ENCODE assay signal across 25 cellular contexts in the genomic region with DNA sequence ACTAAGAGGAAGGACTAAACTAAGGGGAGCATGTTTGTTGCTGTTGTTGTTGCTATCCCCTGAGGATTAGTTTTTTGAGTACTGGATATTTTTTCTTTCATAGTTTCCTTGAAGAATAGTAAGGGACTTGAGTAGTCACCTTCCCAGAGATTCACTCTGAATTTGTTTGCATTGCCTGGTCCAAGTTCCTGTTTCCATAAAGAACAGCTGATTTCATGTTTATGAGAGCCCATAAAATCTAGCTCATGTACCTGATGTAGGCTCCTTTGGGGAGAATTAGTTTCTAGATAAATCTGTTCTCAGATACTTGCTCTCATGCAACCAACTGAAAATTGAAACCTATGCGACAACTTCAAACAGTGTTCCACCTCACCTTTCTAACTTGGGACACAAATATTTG.
"Had no signal": no experiment of that assay in that cellular context is flagged by ENCODE, and none has a peak within 500 bp of the region (broad histone marks: within the 10 kb centered on the region; RNA-seq: fewer than 3 reads in every experiment).

No MANE protein-coding gene starts in this region.

- H3K27ac ChIP-seq: left ventricle myocardium inferior, ovary, prostate gland, sigmoid colon, spleen, suprapubic skin, thoracic aorta, tibial artery, upper lobe of right lung had no signal

- DNase-seq: hippocampal formation; immature natural killer cell; kidney; left ventricle myocardium inferior; mesendoderm; naive thymus-derived CD4-positive, alpha-beta T cell; ovary; retina; right cardiac atrium; sigmoid colon; small intestine; spleen; stimulated activated CD4-positive, alpha-beta T cell treated with anti-CD3 and anti-CD28 coated beads, Interleukin-4, amount 100 ng/mL, for 24 hours; stimulated activated naive CD4-positive, alpha-beta T cell; tibial artery; trophoblast cell; upper lobe of right lung had no signal

- H3K4me3 ChIP-seq: left ventricle myocardium inferior, lung, ovary, prostate gland, sigmoid colon, spleen, suprapubic skin, thoracic aorta, tibial artery, upper lobe of right lung had no signal

- H3K27ac Mint-ChIP-seq: immature natural killer cell; mesothelial cell of epicardium; naive thymus-derived CD4-positive, alpha-beta T cell; natural killer cell treated with Interleukin-12 subunit alpha and Interleukin-12 subunit beta and Interleukin-15 and Interleukin-18, amount 100 ng/mL, for 72 hours; stimulated activated effector memory CD8-positive, alpha-beta T cell treated with anti-CD3 and anti-CD28 coated beads, Interleukin-12 subunit alpha, Interleukin-12 subunit beta, amount 100 ng/mL, for 72 hours; stimulated activated naive CD8-positive, alpha-beta T cell treated with anti-CD3 and anti-CD28 coated beads, Interleukin-15, Interleukin-2, amounts not matched to agents 100 ng/mL and 50 ng/mL, for 24 hours had no signal

- H3K4me1 ChIP-seq: left ventricle myocardium inferior, prostate gland, sigmoid colon, spleen, suprapubic skin, tibial artery, upper lobe of right lung had no signal

- H3K27me3 ChIP-seq: ovary, sigmoid colon, spleen, suprapubic skin, tibial artery, upper lobe of right lung had no signal

- ATAC-seq: naive thymus-derived CD4-positive, alpha-beta T cell; natural killer cell treated with Interleukin-12 subunit alpha and Interleukin-12 subunit beta and Interleukin-15 and Interleukin-18, amount 100 ng/mL, for 72 hours; right cardiac atrium; stimulated activated effector memory CD8-positive, alpha-beta T cell treated with anti-CD3 and anti-CD28 coated beads, Interleukin-12 subunit alpha, Interleukin-12 subunit beta, amount 100 ng/mL, for 72 hours; upper lobe of right lung had no signal

- H3K27me3 Mint-ChIP-seq: naive thymus-derived CD4-positive, alpha-beta T cell; natural killer cell treated with Interleukin-12 subunit alpha and Interleukin-12 subunit beta and Interleukin-15 and Interleukin-18, amount 100 ng/mL, for 72 hours; stimulated activated naive CD8-positive, alpha-beta T cell treated with anti-CD3 and anti-CD28 coated beads, Interleukin-15, Interleukin-2, amounts not matched to agents 100 ng/mL and 50 ng/mL, for 24 hours had no signal

- H3K36me3 Mint-ChIP-seq: immature natural killer cell; mesothelial cell of epicardium; naive thymus-derived CD4-positive, alpha-beta T cell; natural killer cell treated with Interleukin-12 subunit alpha and Interleukin-12 subunit beta and Interleukin-15 and Interleukin-18, amount 100 ng/mL, for 72 hours; stimulated activated effector memory CD8-positive, alpha-beta T cell treated with anti-CD3 and anti-CD28 coated beads, Interleukin-12 subunit alpha, Interleukin-12 subunit beta, amount 100 ng/mL, for 72 hours had no signal

- H3K4me3 Mint-ChIP-seq: immature natural killer cell; mesothelial cell of epicardium; naive thymus-derived CD4-positive, alpha-beta T cell; natural killer cell treated with Interleukin-12 subunit alpha and Interleukin-12 subunit beta and Interleukin-15 and Interleukin-18, amount 100 ng/mL, for 72 hours; stimulated activated effector memory CD8-positive, alpha-beta T cell treated with anti-CD3 and anti-CD28 coated beads, Interleukin-12 subunit alpha, Interleukin-12 subunit beta, amount 100 ng/mL, for 72 hours; stimulated activated naive CD8-positive, alpha-beta T cell treated with anti-CD3 and anti-CD28 coated beads, Interleukin-15, Interleukin-2, amounts not matched to agents 100 ng/mL and 50 ng/mL, for 24 hours had no signal

- H3K9me3 ChIP-seq: ovary, prostate gland, sigmoid colon, suprapubic skin, thoracic aorta, tibial artery, upper lobe of right lung had no signal

- H3K36me3 ChIP-seq: left ventricle myocardium inferior, ovary, prostate gland, sigmoid colon, spleen, suprapubic skin, thoracic aorta, tibial artery, upper lobe of right lung had no signal

- H3K4me1 Mint-ChIP-seq: immature natural killer cell; naive thymus-derived CD4-positive, alpha-beta T cell; stimulated activated effector memory CD8-positive, alpha-beta T cell treated with anti-CD3 and anti-CD28 coated beads, Interleukin-12 subunit alpha, Interleukin-12 subunit beta, amount 100 ng/mL, for 72 hours had no signal
